9 cellular contexts compared by ENCODE assay signal in genomic region chr11:8699903-8700302, GRCh38. TPM values are rescaled to one million over a fixed set of nuclear protein-coding genes. Genes with fewer than 3 reads are reported as not detected.
A peak's percentile ranks its signal among the peaks of the same experiment; 100 is the strongest.
DNase-seq lines count a peak whose midpoint lies in the region; ATAC-seq and TF ChIP-seq lines count a peak whose summit lies in the region.
"Had no signal": no experiment of that assay in that cellular context is flagged by ENCODE, and none has a peak within 500 bp of the region (broad histone marks: within the 10 kb centered on the region; RNA-seq: fewer than 3 reads in every experiment).

No MANE protein-coding gene starts in this region.

- no peak for TF ChIP-seq POLR2A in gastrocnemius medialis (IDR thresholded peaks at IDR 0.05)

- peak overlapping the region; percentile 87 for H3K27ac ChIP-seq in angular gyrus (ENCODE audit: low read depth, low read length)
- H3K27ac ChIP-seq in right cardiac atrium (ENCODE audit: low read length) = peak overlapping the region; percentile 39
- H3K27ac ChIP-seq in gastrocnemius medialis = peak overlapping the region; percentile 20 to 70 (median 52)
- H3K27ac ChIP-seq: HL-60 had no signal

- H3K4me1 ChIP-seq in HAP-1 = peaks cover 30% of the 10 kb centered on the region
- H3K4me1 ChIP-seq in right cardiac atrium (ENCODE audit: control insufficient read depth, insufficient read depth, low read length) = peaks cover 2% of the 10 kb centered on the region
- peaks cover 5 to 11% of the 10 kb centered on the region in 2 donors for H3K4me1 ChIP-seq in gastrocnemius medialis

- no peaks in the 10 kb centered on the region for H3K9me3 ChIP-seq in HAP-1
- no peaks in the 10 kb centered on the region for H3K9me3 ChIP-seq in right cardiac atrium (ENCODE audit: control insufficient read depth, low read length)
- no peaks in the 10 kb centered on the region for H3K9me3 ChIP-seq in gastrocnemius medialis

- H3K36me3 ChIP-seq in HAP-1 (replicated peaks) = peaks cover 15% of the 10 kb centered on the region
- H3K36me3 ChIP-seq in gastrocnemius medialis = peaks cover 2 to 28% of the 10 kb centered on the region in 2 donors

- WGBS in right cardiac atrium = 21% methylated on average over 3 of the region's 3 CpGs

- H3K27me3 ChIP-seq in HAP-1 (ENCODE audit: low read depth) = no peaks in the 10 kb centered on the region
- H3K27me3 ChIP-seq in right cardiac atrium (ENCODE audit: control insufficient read depth, insufficient read depth) = no peaks in the 10 kb centered on the region
- no peaks in the 10 kb centered on the region for H3K27me3 ChIP-seq in gastrocnemius medialis

- in situ Hi-C loops in HAP-1 (cut with MboI; ENCODE audit: low sequenced_read_pairs) (loop anchor here (10.0 kb wide), 1 partner anchor 105 kb away; no protein-coding TSS in a partner anchor), gastrocnemius medialis (cut with MboI; ENCODE audit: low sequenced_read_pairs in 4 of 4) (loop anchor here in 3 of 4 donors (10.0 to 25.0 kb wide), 5 partner anchors 112 to 437 kb away; partner anchors contain the start of genes AKIP1 (in 1 of the 3) and TMEM9B (in 1 of the 3))

- intact Hi-C loops in right cardiac atrium (cut with DNase I) (loop anchor here in 1 of 4 donors (10.0 kb wide), 1 partner anchor 105 kb away; no protein-coding TSS in a partner anchor), gastrocnemius medialis (cut with DNase I; ENCODE audit: low total_unique reads) (no loop called here)

- TF ChIP-seq CTCF in gastrocnemius medialis (IDR thresholded peaks at IDR 0.05 in 4 of 5, conservative IDR thresholded peaks at IDR 0.05 in 1 of 5) = no peak

- peak; percentile 62 to 84 for DNase-seq in HAP-1 (ENCODE audit: low spot score in 2 of 2)
- DNase-seq in right cardiac atrium = peak in 2 of 3 donors; percentile 50 to 77
- DNase-seq in gastrocnemius medialis = no peak
- DNase-seq in activated CD4-positive, alpha-beta T cell treated with anti-CD3 and anti-CD28 coated beads, Interleukin-2, amount 50 U/mL, for 48 hours = no peak
- no peak for DNase-seq in NCI-H1092 (lab: John Stamatoyannopoulos, UW)
- no peak for DNase-seq in 8988T

- ATAC-seq in right cardiac atrium (peak in 1 of 2 donors; percentile 36), gastrocnemius medialis (no peak), GM18498 (IDR thresholded peaks at IDR 0.05; ENCODE audit: unreplicated experiment) (no peak)

- H3K4me3 ChIP-seq in HAP-1 (no peak overlapping the region), right cardiac atrium (ENCODE audit: low read length) (no peak overlapping the region), gastrocnemius medialis (no peak overlapping the region)

RNA-seq across cellular contexts. Expression of gene RPL27A, which starts 17.3 kb away (rescaled TPM):
- total RNA-seq in right cardiac atrium (100 to 1,000 TPM; 519 to 805 (median 620) TPM), gastrocnemius medialis (100 to 1,000 TPM; 598 to 693 (median 633) TPM)
- polyA plus RNA-seq in right cardiac atrium = 1,811 TPM

RNA-seq across cellular contexts. Expression of gene TRIM66, which starts 17.4 kb away (rescaled TPM):
- total RNA-seq in right cardiac atrium = 1 to 10 TPM; 2.0 to 3.6 (median 2.9) TPM
- polyA plus RNA-seq in right cardiac atrium = 1.6 TPM
- total RNA-seq in gastrocnemius medialis = 1 to 10 TPM in 2 of 4 donors, under 1 TPM in 2; 0.55 to 6.5 (median 1.1) TPM

Comparison
In these comparisons a context has a peak if more than half of its experiments do, and no peak if none do; other contexts are left out.
1. DNase-seq: peak in HAP-1 (2 of 2) and right cardiac atrium (2 of 3); none in gastrocnemius medialis (0 of 2), activated CD4-positive, alpha-beta T cell treated with anti-CD3 and anti-CD28 coated beads, Interleukin-2, amount 50 U/mL, for 48 hours (0 of 2), NCI-H1092 (single experiment) and 8988T (single experiment).
2. Peak in every context shown above with its lines, with median percentiles within 50 percentile points of each other: H3K27ac ChIP-seq.